In the genomic region with DNA sequence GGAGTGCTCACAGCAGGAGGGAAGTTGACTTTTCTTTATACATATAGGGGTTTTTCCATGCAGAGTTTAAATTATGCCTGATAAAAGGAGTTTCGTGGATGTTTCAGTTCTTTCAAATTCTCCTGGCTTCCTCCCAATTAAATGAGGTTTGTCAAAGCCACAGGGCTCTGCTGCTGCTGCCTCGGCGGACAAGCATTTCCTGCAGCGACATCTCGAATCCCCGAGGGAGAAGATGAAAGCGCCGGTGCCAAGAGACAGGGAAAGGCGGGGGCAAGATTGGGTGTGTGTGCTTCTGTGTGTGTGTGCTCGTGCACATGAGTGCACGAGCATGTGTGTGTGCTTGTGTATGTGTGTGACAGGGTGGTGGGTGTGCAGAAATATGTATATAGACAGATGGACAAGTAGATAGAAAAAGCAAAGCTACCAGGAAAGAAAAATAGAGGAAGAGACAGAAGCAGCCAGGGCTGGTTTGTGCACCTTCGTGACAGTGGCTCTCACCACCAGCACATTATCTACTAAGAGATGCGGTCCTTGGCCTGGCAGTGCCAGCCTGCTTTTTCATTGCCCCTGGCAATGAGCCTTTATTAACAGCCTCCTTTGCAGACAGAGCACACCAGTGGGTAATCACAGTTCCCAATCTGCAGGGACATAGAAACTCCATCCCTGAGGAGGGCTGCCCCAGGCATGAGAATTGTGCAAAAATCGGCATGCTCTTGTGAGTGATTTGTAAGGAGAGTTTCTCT, we compare ENCODE assay signal across 8 cellular contexts.
DNase-seq lines count a peak whose midpoint lies in the region; ATAC-seq, FAIRE-seq and TF ChIP-seq lines count a peak whose summit lies in the region.

No MANE protein-coding gene starts in this region.

- no peak for ATAC-seq in stimulated activated naive CD8-positive, alpha-beta T cell treated with anti-CD3 and anti-CD28 coated beads, Interleukin-15, Interleukin-2, amounts not matched to agents 100 U/mL and 50 U/mL, for 24 hours
- no peak for ATAC-seq in GM19397 (IDR thresholded peaks at IDR 0.05; ENCODE audit: unreplicated experiment)

- no peaks in the 10 kb centered on the region for H3K9me3 Mint-ChIP-seq in stimulated activated naive CD8-positive, alpha-beta T cell treated with anti-CD3 and anti-CD28 coated beads, Interleukin-15, Interleukin-2, amounts not matched to agents 100 ng/mL and 50 ng/mL, for 24 hours

- H3K9ac ChIP-seq in mammary epithelial cell (ENCODE audit: insufficient read depth, low read length), result no peak overlapping the region

- H3K79me2 ChIP-seq in mammary epithelial cell (ENCODE audit: insufficient read depth, low read length), result no peaks in the 10 kb centered on the region

- H3K9me3 ChIP-seq in mammary epithelial cell (replicated peaks; ENCODE audit: insufficient read depth, low read length) (no peaks in the 10 kb centered on the region), small intestine (ENCODE audit: control insufficient read depth, low read depth) (no peaks in the 10 kb centered on the region), esophagus squamous epithelium (no peaks in the 10 kb centered on the region), esophagus muscularis mucosa (no peaks in the 10 kb centered on the region)

- H3K4me1 Mint-ChIP-seq in stimulated activated naive CD8-positive, alpha-beta T cell treated with anti-CD3 and anti-CD28 coated beads, Interleukin-15, Interleukin-2, amounts not matched to agents 100 ng/mL and 50 ng/mL, for 24 hours (ENCODE audit: low read depth), result peaks cover 12% of the 10 kb centered on the region

- WGBS in mammary epithelial cell (ENCODE audit: low coverage, missing lambda C conversion rate), result 15% methylated on average over 8 of the region's 14 CpGs
- 14 to 38% (median 21%) methylated on average over 14 of the region's 14 CpGs for WGBS in small intestine, 3 donors
- 7 to 9% methylated on average over 14 of the region's 14 CpGs for WGBS in esophagus squamous epithelium, 2 donors
- 37% methylated on average over 14 of the region's 14 CpGs for WGBS in esophagus muscularis mucosa

- H3K36me3 ChIP-seq in mammary epithelial cell (ENCODE audit: insufficient read depth, low read length) (no peaks in the 10 kb centered on the region), small intestine (ENCODE audit: control insufficient read depth in 2 of 2, insufficient read depth in 2 of 2, low read length in 2 of 2) (no peaks in the 10 kb centered on the region), esophagus squamous epithelium (no peaks in the 10 kb centered on the region), esophagus muscularis mucosa (no peaks in the 10 kb centered on the region)

- no peak overlapping the region for H3K27ac ChIP-seq in mammary epithelial cell (ENCODE audit: insufficient read depth, low read depth, low read length)
- no peak overlapping the region for H3K27ac ChIP-seq in small intestine (ENCODE audit: low read depth in 1 of 2, low read length in 1 of 2)
- H3K27ac ChIP-seq in esophagus squamous epithelium, result no peak overlapping the region
- no peak overlapping the region for H3K27ac ChIP-seq in esophagus muscularis mucosa (replicated peaks in 1 of 4)

- H3K36me3 Mint-ChIP-seq in stimulated activated naive CD8-positive, alpha-beta T cell treated with anti-CD3 and anti-CD28 coated beads, Interleukin-15, Interleukin-2, amounts not matched to agents 100 ng/mL and 50 ng/mL, for 24 hours (ENCODE audit: low read depth), result no peaks in the 10 kb centered on the region

- no peaks in the 10 kb centered on the region for H4K20me1 ChIP-seq in mammary epithelial cell (ENCODE audit: insufficient read depth, low read length)

- peak overlapping the region; percentile 46 for H3K4me2 ChIP-seq in mammary epithelial cell (ENCODE audit: insufficient read depth, low read depth, low read length)

- FAIRE-seq in small intestine (lab: Jason Lieb, UNC), result no peak

- intact Hi-C loops in mammary epithelial cell (cut with micrococcal nuclease) (no loop called here), esophagus squamous epithelium (cut with DNase I) (no loop called here), esophagus muscularis mucosa (cut with DNase I) (no loop called here)

- dilution Hi-C loops in mammary epithelial cell (cut with HindIII; ENCODE audit: low sequenced_read_pairs), result no loop called here

- H3K4me3 Mint-ChIP-seq in stimulated activated naive CD8-positive, alpha-beta T cell treated with anti-CD3 and anti-CD28 coated beads, Interleukin-15, Interleukin-2, amounts not matched to agents 100 ng/mL and 50 ng/mL, for 24 hours, result peak overlapping the region; percentile 4

- no peak for TF ChIP-seq CTCF in mammary epithelial cell (conservative IDR thresholded peaks at IDR 0.05 in 1 of 2, IDR thresholded peaks at IDR 0.05 in 1 of 2; ENCODE audit: extremely low read depth in 1 of 2, insufficient read depth in 1 of 2, low read depth in 1 of 2, low read length in 2 of 2)
- TF ChIP-seq CTCF in esophagus squamous epithelium (IDR thresholded peaks at IDR 0.05), result no peak
- TF ChIP-seq CTCF in esophagus muscularis mucosa (IDR thresholded peaks at IDR 0.05), result no peak

- peaks cover 61% of the 10 kb centered on the region for H3K27me3 Mint-ChIP-seq in stimulated activated naive CD8-positive, alpha-beta T cell treated with anti-CD3 and anti-CD28 coated beads, Interleukin-15, Interleukin-2, amounts not matched to agents 100 ng/mL and 50 ng/mL, for 24 hours

- H3K27me3 ChIP-seq in mammary epithelial cell (ENCODE audit: insufficient read depth, low read length) (no peaks in the 10 kb centered on the region), small intestine (ENCODE audit: control insufficient read depth in 2 of 2, insufficient read depth in 2 of 2, low read length in 2 of 2) (no peaks in the 10 kb centered on the region), esophagus squamous epithelium (peaks cover 0 to 41% (median 0%) of the 10 kb centered on the region in 4 donors), esophagus muscularis mucosa (no peaks in the 10 kb centered on the region)

- CTCF ChIA-PET in mammary epithelial cell (lab: Charles Lee; ENCODE audit: low non-redundant PET), result no interaction called here

- H3K4me3 ChIP-seq in mammary epithelial cell (replicated peaks in 1 of 3; ENCODE audit: insufficient read depth in 1 of 3, low read depth in 2 of 3, low read length in 3 of 3) (no peak overlapping the region), small intestine (ENCODE audit: low read depth in 1 of 2, low read length in 2 of 2) (no peak overlapping the region), esophagus squamous epithelium (no peak overlapping the region), esophagus muscularis mucosa (no peak overlapping the region)

- DNase-seq in stimulated activated naive CD8-positive, alpha-beta T cell treated with anti-CD3 and anti-CD28 coated beads, Interleukin-15, Interleukin-2, amounts not matched to agents 100 U/mL and 50 U/mL, for 24 hours, result no peak
- peak; percentile 74 for DNase-seq in NCI-H1694 treated with DMSO at 0.1 percent for 48 hours (lab: John Stamatoyannopoulos, UW)
- peak; percentile 27 for DNase-seq in mammary epithelial cell
- DNase-seq in small intestine, result peak; percentile 21
- no peak for DNase-seq in esophagus squamous epithelium (lab: John Stamatoyannopoulos, UW)
- DNase-seq in esophagus muscularis mucosa (ENCODE audit: extremely low spot score), result no peak

- no peak for TF ChIP-seq POLR2A in esophagus squamous epithelium (IDR thresholded peaks at IDR 0.05)
- TF ChIP-seq POLR2A in esophagus muscularis mucosa (IDR thresholded peaks at IDR 0.05; ENCODE audit: low read depth), result no peak

- H3K4me1 ChIP-seq in mammary epithelial cell (ENCODE audit: insufficient read depth, low read length), result peaks cover 11% of the 10 kb centered on the region
- peaks cover 0 to 2% of the 10 kb centered on the region in 2 donors for H3K4me1 ChIP-seq in small intestine (ENCODE audit: control insufficient read depth in 2 of 2, insufficient read depth in 1 of 2, low read depth in 1 of 2, low read length in 1 of 2)
- peaks cover 0 to 30% (median 8%) of the 10 kb centered on the region in 3 donors for H3K4me1 ChIP-seq in esophagus squamous epithelium
- peaks cover 20 to 34% (median 25%) of the 10 kb centered on the region in 4 donors for H3K4me1 ChIP-seq in esophagus muscularis mucosa

- H3K27ac Mint-ChIP-seq in stimulated activated naive CD8-positive, alpha-beta T cell treated with anti-CD3 and anti-CD28 coated beads, Interleukin-15, Interleukin-2, amounts not matched to agents 100 ng/mL and 50 ng/mL, for 24 hours, result no peak overlapping the region

- no peak for TF ChIP-seq EP300 in esophagus muscularis mucosa (IDR thresholded peaks at IDR 0.05)

- no TSS peak for BruUV-seq in mammary epithelial cell (replicated peaks; lab: Mats Ljungman, UMichigan)

- in situ Hi-C loops in mammary epithelial cell (cut with MboI; ENCODE audit: low sequenced_read_pairs in 2 of 2), result no loop called here

- H2AFZ ChIP-seq in mammary epithelial cell (ENCODE audit: low read depth, low read length), result no peak overlapping the region

Comparison
In these comparisons a context has a peak if more than half of its experiments do, and no peak if none do; other contexts are left out.
1. DNase-seq: peak in NCI-H1694 treated with DMSO at 0.1 percent for 48 hours (single experiment), mammary epithelial cell (single experiment) and small intestine (single experiment); none in stimulated activated naive CD8-positive, alpha-beta T cell treated with anti-CD3 and anti-CD28 coated beads, Interleukin-15, Interleukin-2, amounts not matched to agents 100 U/mL and 50 U/mL, for 24 hours (single experiment), esophagus squamous epithelium (single experiment) and esophagus muscularis mucosa (single experiment).